Comparison of ENCODE assay signal across 12 cellular contexts in genomic region chr1:46465981-46466476, GRCh38. TPM values are rescaled to one million over a fixed set of nuclear protein-coding genes. Genes with fewer than 3 reads are reported as not detected.
A peak's percentile ranks its signal among the peaks of the same experiment; 100 is the strongest.
DNase-seq lines count a peak whose midpoint lies in the region; ATAC-seq and TF ChIP-seq lines count a peak whose summit lies in the region.
"Had no signal": no experiment of that assay in that cellular context is flagged by ENCODE, and none has a peak within 500 bp of the region (broad histone marks: within the 10 kb centered on the region; RNA-seq: fewer than 3 reads in every experiment).

No MANE protein-coding gene starts in this region.

- DNase-seq in GM23338 (ENCODE audit: low spot score): no peak
- no peak for DNase-seq in T-cell
- no peak for DNase-seq in DMS153 treated with DMSO at 0.1 percent for 48 hours (lab: John Stamatoyannopoulos, UW; ENCODE audit: unreplicated experiment)
- DNase-seq in foreskin keratinocyte: no peak
- no peak for DNase-seq in AML-193 (lab: John Stamatoyannopoulos, UW)
- DNase-seq: activated CD4-positive, CD25-positive, alpha-beta regulatory T cell; cerebellar nuclear complex; NCI-H2081 treated with DMSO at 0.1 percent for 48 hours had no signal

- no peaks in the 10 kb centered on the region for H3K9me3 ChIP-seq in iPS-15b (ENCODE audit: control insufficient read depth, insufficient read depth, low read length)

- H3K4me1 ChIP-seq in GM23338 (ENCODE audit: insufficient read depth): peaks cover 13% of the 10 kb centered on the region; the same call in 1 of the 2 replicates
- H3K4me1 ChIP-seq in iPS-15b (ENCODE audit: control insufficient read depth, insufficient read depth, low read length): peaks cover 4% of the 10 kb centered on the region
- H3K4me1 ChIP-seq in foreskin keratinocyte: no peaks in the 10 kb centered on the region

- peaks cover 100% of the 10 kb centered on the region for H3K27me3 ChIP-seq in GM23338 (ENCODE audit: insufficient read depth)
- H3K27me3 ChIP-seq in iPS-15b (ENCODE audit: control insufficient read depth, insufficient read depth, low read length): peaks cover 94% of the 10 kb centered on the region
- H3K27me3 ChIP-seq in foreskin keratinocyte: peaks cover 96% of the 10 kb centered on the region

- POLR2A ChIA-PET in T-cell (lab: Charles Lee): no interaction called here

- no peak overlapping the region for H3K27ac ChIP-seq in GM23338 (ENCODE audit: low read depth)
- peak overlapping the region in 1 of 21 experiments; percentile 23 for H3K27ac ChIP-seq in skin epidermis
- no peak overlapping the region for H3K27ac ChIP-seq in foreskin keratinocyte

- H2AFZ ChIP-seq in GM23338: peak overlapping the region; percentile 99

- H3K27me3 Mint-ChIP-seq in GM23338 (ENCODE audit: insufficient read depth, low read depth, poor library complexity): peaks cover 60% of the 10 kb centered on the region
- peaks cover 37 to 64% of the 10 kb centered on the region in 2 donors for H3K27me3 Mint-ChIP-seq in T-cell

- no peaks in the 10 kb centered on the region for H3K9me2 ChIP-seq in GM23338 (ENCODE audit: insufficient read depth)

- H3F3A ChIP-seq in GM23338 (replicated peaks; ENCODE audit: low read depth): 0 out of 2 replicates have a peak, but pooled peaks cover 13% of the 10 kb centered on the region

- H3K9ac ChIP-seq in iPS-15b (ENCODE audit: low read depth, low read length): no peak overlapping the region

- H3K4me3 Mint-ChIP-seq in GM23338 (peak overlapping the region; percentile 70), T-cell (peak overlapping the region; percentile 70 to 77 (median 75))

- peak overlapping the region; percentile 82 for H3K4me3 ChIP-seq in GM23338
- peak overlapping the region; percentile 65 for H3K4me3 ChIP-seq in iPS-15b (ENCODE audit: low read depth, low read length)
- H3K4me3 ChIP-seq in skin epidermis: peak overlapping the region; percentile 31 to 58 (median 47)

- H3K4me1 Mint-ChIP-seq in GM23338 (peaks cover 48% of the 10 kb centered on the region), T-cell (peaks cover 10 to 13% (median 12%) of the 10 kb centered on the region in 3 donors)

- H3K36me3 Mint-ChIP-seq in GM23338 (ENCODE audit: low read depth) (no peaks in the 10 kb centered on the region; the same call in 2 of the 3 replicates), T-cell (no peaks in the 10 kb centered on the region)

- H3K79me2 ChIP-seq in GM23338 (replicated peaks; ENCODE audit: insufficient read depth): no peaks in the 10 kb centered on the region

- H3K36me3 ChIP-seq in GM23338 (ENCODE audit: insufficient read depth) (no peaks in the 10 kb centered on the region), iPS-15b (ENCODE audit: control insufficient read depth, insufficient read depth, low read length) (no peaks in the 10 kb centered on the region)

- H3K4me2 ChIP-seq in GM23338: peak overlapping the region; percentile 96

- H3K9me3 Mint-ChIP-seq in GM23338 (no peaks in the 10 kb centered on the region), T-cell (no peaks in the 10 kb centered on the region)

- TF ChIP-seq CTCF in GM23338 (conservative IDR thresholded peaks at IDR 0.05; ENCODE audit: low read depth in 2 of 2) (no peak), foreskin keratinocyte (conservative IDR thresholded peaks at IDR 0.05) (no peak)

- ATAC-seq in GM23338: no peak
- ATAC-seq in T-cell (replicated peaks in 1 of 4): no peak
- ATAC-seq in HG03108 (IDR thresholded peaks at IDR 0.05; ENCODE audit: unreplicated experiment): no peak
- ATAC-seq in foreskin keratinocyte: no peak

- CTCF ChIA-PET in T-cell (lab: Charles Lee): interaction anchor here (0.5 to 0.7 kb wide), 2 partner anchors 238 to 248 kb away, joined by 3 read pairs; no protein-coding TSS in a partner anchor

- H4K20me1 ChIP-seq in GM23338 (replicated peaks; ENCODE audit: insufficient read depth): peaks cover 4% of the 10 kb centered on the region; the same call in 1 of the 2 replicates

- H3K27ac Mint-ChIP-seq in GM23338 (no peak overlapping the region), T-cell (no peak overlapping the region)

TF ChIP-seq in GM23338, 12 proteins besides CTCF, POLR2A, EP300 and RAD21:
- no peak for TF ChIP-seq JUNB (IDR thresholded peaks at IDR 0.05; ENCODE audit: unreplicated experiment)
- TF ChIP-seq REST (IDR thresholded peaks at IDR 0.05; ENCODE audit: unreplicated experiment): no peak
- TF ChIP-seq EZH2 (IDR thresholded peaks at IDR 0.05; ENCODE audit: low read depth, unreplicated experiment): peak; percentile 84
- no peak for TF ChIP-seq ZNF114 (CRISPR knock-in tag; IDR thresholded peaks at IDR 0.05)
- no peak for TF ChIP-seq EZH2phosphoT487 (IDR thresholded peaks at IDR 0.05; ENCODE audit: unreplicated experiment)

RNA-seq across cellular contexts. Expression of gene DMBX1, which starts 23.6 kb away (rescaled TPM):
- not detected in 2 replicates for total RNA-seq in GM23338 (2014; rRNA removed; shearing (Covaris generic))
- 0.11 TPM in 1 of 2 replicates, not detected in the other for polyA plus RNA-seq in GM23338 (2016; fragmentation: Nextera tagmentation; extraction: Ambion mirVana)
- not detected for total RNA-seq in T-cell
- total RNA-seq in foreskin keratinocyte: not detected in 2 replicates
- polyA plus RNA-seq in foreskin keratinocyte: not detected in 2 replicates
- total RNA-seq: kidney had no signal
